Comparison of ENCODE assay signal across 8 cellular contexts in genomic region chr2:55618025-55618648, GRCh38. TPM values are rescaled to one million over a fixed set of nuclear protein-coding genes. Genes with fewer than 3 reads are reported as not detected.
DNase-seq lines count a peak whose midpoint lies in the region; ATAC-seq and TF ChIP-seq lines count a peak whose summit lies in the region.

No MANE protein-coding gene starts in this region.

- peak overlapping the region; percentile 93 to 94 for H3K27ac ChIP-seq in lung (ENCODE audit: low read depth in 1 of 2, low read length in 1 of 2)

- no peaks in the 10 kb centered on the region for H3K27me3 ChIP-seq in lung (ENCODE audit: control insufficient read depth, insufficient read depth)

- H3K4me3 ChIP-seq in LNCaP clone FGC (ENCODE audit: low read depth, low read length) (peak overlapping the region; percentile 76), lung (peak overlapping the region; percentile 90)

- H3K9me3 ChIP-seq in lung (ENCODE audit: control insufficient read depth in 2 of 2, insufficient read depth in 1 of 2, low read length in 1 of 2): no peaks in the 10 kb centered on the region

- H3K27me3 Mint-ChIP-seq in chondrocyte (ENCODE audit: low read depth): no peaks in the 10 kb centered on the region

- no peak overlapping the region for H3K27ac Mint-ChIP-seq in chondrocyte (ENCODE audit: unreplicated experiment)

- H3K4me1 ChIP-seq in lung (ENCODE audit: control insufficient read depth in 2 of 2, insufficient read depth in 2 of 2, low read length in 2 of 2): peaks cover 9 to 12% of the 10 kb centered on the region in 2 donors

- H3K36me3 Mint-ChIP-seq in chondrocyte (ENCODE audit: low read depth): peaks cover 6% of the 10 kb centered on the region

- H3K36me3 ChIP-seq in lung (ENCODE audit: control insufficient read depth in 2 of 2, insufficient read depth in 2 of 2, low read length in 2 of 2): peaks cover 0 to 5% of the 10 kb centered on the region in 2 donors

- DNase-seq in AG08395 (ENCODE audit: low spot score) (peak; percentile 4), LNCaP clone FGC (ENCODE audit: low read depth) (no peak), chondrocyte (ENCODE audit: low spot score) (no peak), lung (ENCODE audit: low spot score) (no peak), NCI-H2227 (lab: John Stamatoyannopoulos, UW; ENCODE audit: unreplicated experiment) (no peak), NCI-H2227 treated with DMSO at 0.1 percent for 48 hours (lab: John Stamatoyannopoulos, UW) (no peak), GM10248 (ENCODE audit: extremely low spot score) (no peak)

- peak; percentile 0 for ATAC-seq in GM18909 (IDR thresholded peaks at IDR 0.05; ENCODE audit: poor library complexity, unreplicated experiment)
- ATAC-seq in lung (ENCODE audit: insufficient read depth, low FRiP score): no peak

- H3K9me3 Mint-ChIP-seq in chondrocyte (ENCODE audit: low read depth): no peaks in the 10 kb centered on the region

- CTCF ChIA-PET in GM10248 (lab: Yijun Ruan, JAX): interaction anchor here (1.0 to 1.2 kb wide), 3 partner anchors 49 to 99 kb away, joined by 3 read pairs; partner anchors contain the start of gene CFAP36

- H3K4me3 Mint-ChIP-seq in chondrocyte (ENCODE audit: unreplicated experiment): no peak overlapping the region

- no peak for TF ChIP-seq CTCF in LNCaP clone FGC (IDR thresholded peaks at IDR 0.05; ENCODE audit: control insufficient read depth, extremely low read depth, insufficient read depth)
- TF ChIP-seq CTCF in chondrocyte (IDR thresholded peaks at IDR 0.05): peak; percentile 8
- TF ChIP-seq CTCF in lung (IDR thresholded peaks at IDR 0.05; ENCODE audit: control extremely low read depth, extremely low read depth): no peak
- TF ChIP-seq CTCF in GM10248 (IDR thresholded peaks at IDR 0.05; ENCODE audit: control extremely low read depth, extremely low read depth, low read depth, missing control alignments): no peak

- WGBS in lung, 2 donors: 0 to 1% methylated on average over 26 of the region's 26 CpGs

- POLR2A ChIA-PET in GM10248 (lab: Yijun Ruan, JAX): interaction anchor here (0.6 kb wide), 1 partner anchor 12 kb away, joined by 5 read pairs; no protein-coding TSS in a partner anchor

- peaks cover 28% of the 10 kb centered on the region for H3K4me1 Mint-ChIP-seq in chondrocyte (ENCODE audit: low read depth)

RNA-seq across cellular contexts. Expression of gene PPP4R3B, which starts 0.7 kb away (rescaled TPM):
- 37.9 to 52.8 TPM (median 39.3 TPM) in 3 replicates for total RNA-seq in chondrocyte
- total RNA-seq in lung: 100 to 1,000 TPM in 1 of 2 donors, 10 to 100 TPM in 1; 58.5 to 132 TPM
- 10 to 100 TPM; 25.3 to 26.2 TPM for polyA plus RNA-seq in lung
